ENCODE assay signal across 29 cellular contexts in the genomic region with DNA sequence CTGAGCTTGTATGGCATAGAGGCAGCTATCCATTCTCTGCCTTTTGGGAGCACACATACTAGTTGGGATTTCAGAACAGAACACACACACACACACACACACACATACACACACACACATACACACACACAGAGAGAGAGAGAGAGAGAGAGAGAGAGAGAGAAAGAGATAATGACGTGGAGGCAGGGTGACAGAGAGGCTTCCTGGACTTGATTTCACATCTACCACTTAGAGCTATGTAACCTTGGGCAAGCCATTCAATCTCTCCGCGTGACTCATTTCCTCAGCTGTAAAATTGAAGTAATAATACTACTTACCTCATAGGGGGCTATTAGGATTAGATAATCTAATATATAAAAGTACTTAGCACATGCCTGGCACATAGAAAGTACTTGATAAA. TPM values are rescaled to one million over a fixed set of nuclear protein-coding genes. Genes with fewer than 3 reads are reported as not detected.
DNase-seq lines count a peak whose midpoint lies in the region; ATAC-seq, FAIRE-seq and TF ChIP-seq lines count a peak whose summit lies in the region.
"Had no signal": no experiment of that assay in that cellular context is flagged by ENCODE, and none has a peak within 500 bp of the region (broad histone marks: within the 10 kb centered on the region; RNA-seq: fewer than 3 reads in every experiment).

No MANE protein-coding gene starts in this region.

- no peaks in the 10 kb centered on the region for H3K36me3 Mint-ChIP-seq in MCF 10A (ENCODE audit: insufficient read depth, unreplicated experiment)
- no peaks in the 10 kb centered on the region for H3K36me3 Mint-ChIP-seq in activated CD4-positive, alpha-beta memory T cell treated with anti-CD3 and anti-CD28 coated beads for 36 hours
- H3K36me3 Mint-ChIP-seq: activated naive CD8-positive, alpha-beta T cell treated with anti-CD3 and anti-CD28 coated beads for 36 hours; naive thymus-derived CD8-positive, alpha-beta T cell had no signal

- DNase-seq in MCF 10A (ENCODE audit: unreplicated experiment) (peak; percentile 35), breast epithelium (ENCODE audit: low spot score in 2 of 2) (no peak), bronchial epithelial cell (ENCODE audit: low read depth) (peak; percentile 77), foreskin keratinocyte (peak; percentile 15 to 67), RPMI8226 (no peak), NOMO-1 (lab: John Stamatoyannopoulos, UW; ENCODE audit: unreplicated experiment in 2 of 2) (no peak), D341Med (ENCODE audit: low spot score) (no peak)
- DNase-seq in activated CD4-positive, alpha-beta memory T cell treated with anti-CD3 and anti-CD28 coated beads for 36 hours = no peak
- DNase-seq: 8988T; activated effector memory CD4-positive, alpha-beta T cell treated with Interleukin-2 at 50 U/mL for 16 hours; activated naive CD8-positive, alpha-beta T cell treated with anti-CD3 and anti-CD28 coated beads for 36 hours; activated T-cell treated with anti-CD3 and anti-CD28 coated beads for 4 hours; AML-193; CD4-positive, alpha-beta T cell; left ventricle myocardium inferior; naive thymus-derived CD8-positive, alpha-beta T cell; NCI-H1105; NCI-H1930; NCI-H526 treated with DMSO at 0.1 percent for 48 hours; uterus had no signal

- H3K9me3 Mint-ChIP-seq in MCF 10A (ENCODE audit: unreplicated experiment) = peaks cover 15% of the 10 kb centered on the region
- H3K9me3 Mint-ChIP-seq in activated CD4-positive, alpha-beta memory T cell treated with anti-CD3 and anti-CD28 coated beads for 36 hours = no peaks in the 10 kb centered on the region
- H3K9me3 Mint-ChIP-seq: activated naive CD8-positive, alpha-beta T cell treated with anti-CD3 and anti-CD28 coated beads for 36 hours; CD4-positive, alpha-beta T cell; stimulated activated naive CD8-positive, alpha-beta T cell treated with anti-CD3 and anti-CD28 coated beads, Interleukin-15, Interleukin-2, amounts not matched to agents 100 ng/mL and 50 ng/mL, for 24 hours had no signal

- H3K4me1 Mint-ChIP-seq in MCF 10A (ENCODE audit: insufficient read depth, unreplicated experiment) = no peaks in the 10 kb centered on the region
- H3K4me1 Mint-ChIP-seq in activated CD4-positive, alpha-beta memory T cell treated with anti-CD3 and anti-CD28 coated beads for 36 hours (ENCODE audit: low read depth) = no peaks in the 10 kb centered on the region
- H3K4me1 Mint-ChIP-seq: activated naive CD8-positive, alpha-beta T cell treated with anti-CD3 and anti-CD28 coated beads for 36 hours had no signal

- CTCF ChIA-PET in MCF 10A (lab: Yijun Ruan, JAX) = interaction anchor here (0.6 to 1.3 kb wide), 4 partner anchors 14 to 1071 kb away, joined by 3 to 5 read pairs (median 3); no protein-coding TSS in a partner anchor
- CTCF ChIA-PET in activated CD4-positive, alpha-beta memory T cell treated with anti-CD3 and anti-CD28 coated beads for 36 hours (lab: Charles Lee) = interaction anchor here (0.6 kb wide), 1 partner anchor 283 kb away, joined by 4 read pairs; no protein-coding TSS in a partner anchor

- no peaks in the 10 kb centered on the region for H3K9me3 ChIP-seq in breast epithelium
- H3K9me3 ChIP-seq: ascending aorta, gastroesophageal sphincter, left ventricle myocardium inferior, thoracic aorta, uterus had no signal

- H3K4me1 ChIP-seq in breast epithelium = no peaks in the 10 kb centered on the region
- no peaks in the 10 kb centered on the region for H3K4me1 ChIP-seq in foreskin keratinocyte
- H3K4me1 ChIP-seq: ascending aorta, gastroesophageal sphincter, left ventricle myocardium inferior, uterus had no signal

- POLR2A ChIA-PET in MCF 10A (lab: Yijun Ruan, JAX) = no interaction called here
- POLR2A ChIA-PET in activated CD4-positive, alpha-beta memory T cell treated with anti-CD3 and anti-CD28 coated beads for 36 hours (lab: Charles Lee) = no interaction called here

- no peak for TF ChIP-seq CTCF in MCF 10A (IDR thresholded peaks at IDR 0.05; ENCODE audit: unreplicated experiment)
- no peak for TF ChIP-seq CTCF in breast epithelium (IDR thresholded peaks at IDR 0.05)
- no peak for TF ChIP-seq CTCF in bronchial epithelial cell (IDR thresholded peaks at IDR 0.05; ENCODE audit: insufficient read depth, low read length, severe bottlenecking)
- no peak for TF ChIP-seq CTCF in foreskin keratinocyte (conservative IDR thresholded peaks at IDR 0.05)

- no peak for ATAC-seq in foreskin keratinocyte
- ATAC-seq: gastroesophageal sphincter; naive thymus-derived CD8-positive, alpha-beta T cell had no signal

- H3K27me3 Mint-ChIP-seq in MCF 10A (ENCODE audit: insufficient read depth, unreplicated experiment) = no peaks in the 10 kb centered on the region
- H3K27me3 Mint-ChIP-seq in activated CD4-positive, alpha-beta memory T cell treated with anti-CD3 and anti-CD28 coated beads for 36 hours = no peaks in the 10 kb centered on the region
- H3K27me3 Mint-ChIP-seq: activated naive CD8-positive, alpha-beta T cell treated with anti-CD3 and anti-CD28 coated beads for 36 hours; CD4-positive, alpha-beta T cell had no signal

- H3K27ac Mint-ChIP-seq in MCF 10A (ENCODE audit: low read depth, unreplicated experiment) = no peak overlapping the region
- no peak overlapping the region for H3K27ac Mint-ChIP-seq in activated CD4-positive, alpha-beta memory T cell treated with anti-CD3 and anti-CD28 coated beads for 36 hours
- H3K27ac Mint-ChIP-seq: activated naive CD8-positive, alpha-beta T cell treated with anti-CD3 and anti-CD28 coated beads for 36 hours; CD4-positive, alpha-beta T cell; naive thymus-derived CD8-positive, alpha-beta T cell; stimulated activated naive CD8-positive, alpha-beta T cell treated with anti-CD3 and anti-CD28 coated beads, Interleukin-15, Interleukin-2, amounts not matched to agents 100 ng/mL and 50 ng/mL, for 24 hours had no signal

- no peaks in the 10 kb centered on the region for H3K36me3 ChIP-seq in breast epithelium
- H3K36me3 ChIP-seq in bronchial epithelial cell (ENCODE audit: control insufficient read depth, insufficient read depth, low read length) = no peaks in the 10 kb centered on the region
- H3K36me3 ChIP-seq: ascending aorta, gastroesophageal sphincter, left ventricle myocardium inferior, thoracic aorta, uterus had no signal

- FAIRE-seq in bronchial epithelial cell (lab: Jason Lieb, UNC) = no peak
- FAIRE-seq: RCC 7860 had no signal

- H3K4me3 ChIP-seq in breast epithelium (no peak overlapping the region), bronchial epithelial cell (ENCODE audit: low read depth, low read length) (no peak overlapping the region)
- H3K4me3 ChIP-seq: ascending aorta, gastroesophageal sphincter, left ventricle myocardium inferior, SK-N-MC, thoracic aorta, uterus had no signal

- H3K27ac ChIP-seq in breast epithelium (no peak overlapping the region), foreskin keratinocyte (no peak overlapping the region)
- H3K27ac ChIP-seq: ascending aorta, gastroesophageal sphincter, left ventricle myocardium inferior, SK-N-MC, thoracic aorta, uterus had no signal

- H3K27me3 ChIP-seq in breast epithelium (peaks cover 0 to 3% of the 10 kb centered on the region in 2 donors), bronchial epithelial cell (ENCODE audit: control insufficient read depth, insufficient read depth, low read length) (no peaks in the 10 kb centered on the region), foreskin keratinocyte (no peaks in the 10 kb centered on the region)
- H3K27me3 ChIP-seq: ascending aorta, gastroesophageal sphincter had no signal

- no peak for TF ChIP-seq POLR2A in breast epithelium (IDR thresholded peaks at IDR 0.05)

- no peak overlapping the region for H3K4me3 Mint-ChIP-seq in MCF 10A (ENCODE audit: unreplicated experiment)
- no peak overlapping the region for H3K4me3 Mint-ChIP-seq in activated CD4-positive, alpha-beta memory T cell treated with anti-CD3 and anti-CD28 coated beads for 36 hours
- H3K4me3 Mint-ChIP-seq: activated naive CD8-positive, alpha-beta T cell treated with anti-CD3 and anti-CD28 coated beads for 36 hours; CD4-positive, alpha-beta T cell; naive thymus-derived CD8-positive, alpha-beta T cell; stimulated activated naive CD8-positive, alpha-beta T cell treated with anti-CD3 and anti-CD28 coated beads, Interleukin-15, Interleukin-2, amounts not matched to agents 100 ng/mL and 50 ng/mL, for 24 hours had no signal

- no TSS peak for BruUV-seq in MCF 10A (replicated peaks; lab: Mats Ljungman, UMichigan)

- intact Hi-C loops in MCF 10A (cut with micrococcal nuclease) (loop anchor here (10.0 kb wide), 1 partner anchor 227 kb away; no protein-coding TSS in a partner anchor), breast epithelium (cut with DNase I; ENCODE audit: low total_unique reads) (loop anchor here (2.0 kb wide), 1 partner anchor 69 kb away; no protein-coding TSS in a partner anchor)
- intact Hi-C loops in activated CD4-positive, alpha-beta memory T cell treated with anti-CD3 and anti-CD28 coated beads for 36 hours (cut with micrococcal nuclease) = no loop called here

RNA-seq across cellular contexts. Expression of gene GRIA3, which starts 12.3 kb away (rescaled TPM):
- total RNA-seq in MCF 10A (2022) (not detected in 2 replicates), breast epithelium (1 to 10 TPM in 2 of 3 donors, under 1 TPM in 1; 0.98 to 2.6 (median 1.9) TPM), bronchial epithelial cell (0.26 and 0.51 TPM in 2 replicates), foreskin keratinocyte (not detected in 2 replicates)
- polyA plus RNA-seq in foreskin keratinocyte = not detected in 2 replicates
- total RNA-seq in activated CD4-positive, alpha-beta memory T cell treated with anti-CD3 and anti-CD28 coated beads for 36 hours = not detected
- total RNA-seq: activated naive CD8-positive, alpha-beta T cell treated with anti-CD3 and anti-CD28 coated beads for 36 hours; CD4-positive, alpha-beta T cell; chondrocyte; G401; naive thymus-derived CD8-positive, alpha-beta T cell; T-helper 2 cell treated with Interferon-gamma antibody and Interleukin-4, amounts not matched to agents 100 ng/mL and 5 ng/mL, for 36 hours had no signal
- polyA plus RNA-seq: naive thymus-derived CD8-positive, alpha-beta T cell had no signal

Comparison
In these comparisons a context has a peak if more than half of its experiments do, and no peak if none do; other contexts are left out.
1. DNase-seq: peak in MCF 10A (single experiment), bronchial epithelial cell (single experiment) and foreskin keratinocyte (2 of 2); none in breast epithelium (0 of 2), activated CD4-positive, alpha-beta memory T cell treated with anti-CD3 and anti-CD28 coated beads for 36 hours (single experiment), RPMI8226 (single experiment), NOMO-1 (0 of 2) and D341Med (single experiment).